In the genomic region with DNA sequence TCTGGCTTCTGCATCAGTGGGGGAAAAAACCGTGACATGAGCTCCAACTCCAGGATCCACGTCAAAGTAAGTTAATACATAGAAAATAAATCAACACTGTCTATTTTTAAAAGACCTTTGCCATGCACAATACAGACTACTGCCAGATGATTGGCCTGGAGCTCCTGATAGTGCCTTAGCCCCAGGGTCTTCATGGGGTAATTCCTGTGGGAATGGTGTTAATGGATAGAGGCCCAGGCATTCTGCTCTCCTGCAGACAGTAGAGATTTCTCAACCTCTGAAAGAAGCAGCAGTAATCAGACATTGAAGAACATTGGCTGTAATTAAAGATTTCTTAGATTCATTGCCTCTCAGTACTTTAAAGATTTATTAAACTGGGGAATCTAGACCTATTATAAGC, we compare ENCODE assay signal across 26 cellular contexts. TPM values are rescaled to one million over a fixed set of nuclear protein-coding genes. Genes with fewer than 3 reads are reported as not detected.
"Had no signal": no experiment of that assay in that cellular context is flagged by ENCODE, and none has a peak within 500 bp of the region (broad histone marks: within the 10 kb centered on the region; RNA-seq: fewer than 3 reads in every experiment).

No MANE protein-coding gene starts in this region.

- H2AFZ ChIP-seq: PC-9 had no signal

- H3K27ac ChIP-seq: ascending aorta, cardiac muscle cell, PC-9, RWPE1 had no signal

- H3K36me3 ChIP-seq: ascending aorta, cardiac muscle cell had no signal

- H3K4me2 ChIP-seq: PC-9, SK-N-SH had no signal

- H3K4me3 ChIP-seq: ascending aorta, cardiac muscle cell, K562, PC-9 had no signal

- H3K9me3 ChIP-seq: ascending aorta, SK-N-SH had no signal

- H3K27me3 ChIP-seq: ascending aorta had no signal

- DNase-seq: activated CD4-positive, alpha-beta T cell treated with anti-CD3 and anti-CD28 coated beads for 36 hours; activated CD4-positive, alpha-beta T cell treated with anti-CD3 and anti-CD28 coated beads, Interleukin-2, amount 10 ng/mL, durations not matched to agents 7 days and 5 days; activated CD4-positive, alpha-beta T cell treated with anti-CD3 and anti-CD28 coated beads, Interleukin-2, amount 50 U/mL, for 48 hours; activated CD8-positive, alpha-beta T cell treated with anti-CD3 and anti-CD28 coated beads, Interleukin-2, amount 10 ng/mL, durations not matched to agents 7 days and 5 days; activated gamma-delta T cell; activated naive CD4-positive, alpha-beta T cell treated with Interleukin-2 at 50 U/mL for 16 hours; activated naive CD8-positive, alpha-beta T cell treated with anti-CD3 and anti-CD28 coated beads, Interleukin-2, amount 10 ng/mL, durations not matched to agents 7 days and 5 days; activated T-cell treated with anti-CD3 and anti-CD28 coated beads, Interleukin-2, amount 50 U/mL, for 24 hours; amygdala; IMR-90; Karpas-422; NCI-H1105; NCI-H1436 treated with DMSO at 0.1 percent for 48 hours; NCI-H1694 treated with DMSO at 0.1 percent for 48 hours; NCI-H2029; NCI-H2107; NCI-H226; NCI-H446 treated with DMSO at 0.1 percent for 48 hours; NCI-H524; PC-9; SK-N-SH had no signal

- H3K9ac ChIP-seq: SK-N-SH had no signal

RNA-seq across cellular contexts. Expression of gene BOLL, which starts 15.0 kb away (rescaled TPM):
- polyA plus RNA-seq: adipose tissue, IMR-90, SK-N-SH had no signal
